Comparison of ENCODE assay signal across 8 cellular contexts in genomic region chr15:25439456-25439836, GRCh38. TPM values are rescaled to one million over a fixed set of nuclear protein-coding genes. Genes with fewer than 3 reads are reported as not detected.
DNase-seq lines count a peak whose midpoint lies in the region; ATAC-seq, FAIRE-seq and TF ChIP-seq lines count a peak whose summit lies in the region.

No MANE protein-coding gene starts in this region.

- H3K27ac Mint-ChIP-seq in CD8-positive, alpha-beta T cell = peak overlapping the region; percentile 85
- H3K27ac Mint-ChIP-seq in stimulated activated memory B cell treated with anti-CD40 and anti-IgM and Interleukin-4, amounts not matched to agents 10 μg/mL and 1 μg/mL and 100 μg/mL, for 72 hours = peak overlapping the region; percentile 91

- H3K36me3 Mint-ChIP-seq in CD8-positive, alpha-beta T cell = peaks cover 3% of the 10 kb centered on the region
- H3K36me3 Mint-ChIP-seq in stimulated activated memory B cell treated with anti-CD40 and anti-IgM and Interleukin-4, amounts not matched to agents 10 μg/mL and 1 μg/mL and 100 μg/mL, for 72 hours = peaks cover 6% of the 10 kb centered on the region

- no peaks in the 10 kb centered on the region for H3K27me3 Mint-ChIP-seq in CD8-positive, alpha-beta T cell (ENCODE audit: low read depth)
- peaks cover 3% of the 10 kb centered on the region for H3K27me3 Mint-ChIP-seq in stimulated activated memory B cell treated with anti-CD40 and anti-IgM and Interleukin-4, amounts not matched to agents 10 μg/mL and 1 μg/mL and 100 μg/mL, for 72 hours

- H3K4me1 ChIP-seq in CD8-positive, alpha-beta T cell (ENCODE audit: insufficient read depth, low read length) = peaks cover 34% of the 10 kb centered on the region
- H3K4me1 ChIP-seq in iPS-18a (ENCODE audit: control insufficient read depth, low read depth, low read length) = peaks cover 15% of the 10 kb centered on the region

- no peaks in the 10 kb centered on the region for H3K9me3 Mint-ChIP-seq in CD8-positive, alpha-beta T cell
- H3K9me3 Mint-ChIP-seq in stimulated activated memory B cell treated with anti-CD40 and anti-IgM and Interleukin-4, amounts not matched to agents 10 μg/mL and 1 μg/mL and 100 μg/mL, for 72 hours = no peaks in the 10 kb centered on the region

- no peak for DNase-seq in CD8-positive, alpha-beta T cell
- peak; percentile 2 for DNase-seq in HTR-8/SVneo (ENCODE audit: insufficient read length, low spot score)
- no peak for DNase-seq in GM19240 (ENCODE audit: insufficient read length, low spot score)

- no peak for TF ChIP-seq CTCF in CD8-positive, alpha-beta T cell (IDR thresholded peaks at IDR 0.05)

- no peak for ATAC-seq in CD8-positive, alpha-beta T cell
- ATAC-seq in GM19395 (IDR thresholded peaks at IDR 0.05; ENCODE audit: unreplicated experiment) (peak; percentile 24), HG02870 (IDR thresholded peaks at IDR 0.05; ENCODE audit: unreplicated experiment) (no peak)
- ATAC-seq in stimulated activated memory B cell treated with anti-CD40 and anti-IgM and Interleukin-4, amounts not matched to agents 10 μg/mL and 1 μg/mL and 100 μg/mL, for 72 hours = peak; percentile 3

- peaks cover 43% of the 10 kb centered on the region for H3K4me1 Mint-ChIP-seq in CD8-positive, alpha-beta T cell (ENCODE audit: low read depth)
- peaks cover 31% of the 10 kb centered on the region for H3K4me1 Mint-ChIP-seq in stimulated activated memory B cell treated with anti-CD40 and anti-IgM and Interleukin-4, amounts not matched to agents 10 μg/mL and 1 μg/mL and 100 μg/mL, for 72 hours

- intact Hi-C loops in CD8-positive, alpha-beta T cell (cut with DNase I, micrococcal nuclease) = loop anchor here (1.0 to 5.0 kb wide), 8 partner anchors 37 to 643 kb away; partner anchors contain the start of genes ATP10A (in 1 of the 2), SNRPN (in 1 of the 2) and SNURF (in 1 of the 2)

- H3K27ac ChIP-seq in CD8-positive, alpha-beta T cell (ENCODE audit: low read depth, low read length) = peak overlapping the region; percentile 77
- H3K27ac ChIP-seq in angular gyrus (ENCODE audit: low read depth, low read length) = peak overlapping the region; percentile 66
- H3K27ac ChIP-seq in iPS-18a (ENCODE audit: low read length) = peak overlapping the region; percentile 91

- H3K27me3 ChIP-seq in CD8-positive, alpha-beta T cell (ENCODE audit: insufficient read depth, low read length) = no peaks in the 10 kb centered on the region
- H3K27me3 ChIP-seq in iPS-18a (ENCODE audit: control insufficient read depth, insufficient read depth, low read length) = no peaks in the 10 kb centered on the region

- POLR2A ChIA-PET in CD8-positive, alpha-beta T cell (lab: Charles Lee) = interaction anchor here (0.6 to 1.2 kb wide), 4 partner anchors 76 to 483 kb away, joined by 3 to 8 read pairs (median 3); no protein-coding TSS in a partner anchor

- H3K4me3 ChIP-seq in CD8-positive, alpha-beta T cell (ENCODE audit: low read depth, low read length) = peak overlapping the region; percentile 70
- H3K4me3 ChIP-seq in iPS-18a (ENCODE audit: low read length) = peak overlapping the region; percentile 73

- peak overlapping the region; percentile 94 for H3K9ac ChIP-seq in iPS-18a (ENCODE audit: low read length)

- H3K9me3 ChIP-seq in CD8-positive, alpha-beta T cell (ENCODE audit: low read length) = no peaks in the 10 kb centered on the region
- no peaks in the 10 kb centered on the region for H3K9me3 ChIP-seq in iPS-18a (ENCODE audit: control insufficient read depth, low read depth, low read length)

- no peaks in the 10 kb centered on the region for H3K36me3 ChIP-seq in CD8-positive, alpha-beta T cell (ENCODE audit: insufficient read depth, low read length)
- peaks cover 2% of the 10 kb centered on the region for H3K36me3 ChIP-seq in iPS-18a (ENCODE audit: control insufficient read depth, low read depth, low read length)

- FAIRE-seq in HTR-8/SVneo (lab: Jason Lieb, UNC) = no peak

- H3K4me3 Mint-ChIP-seq in CD8-positive, alpha-beta T cell = peak overlapping the region; percentile 94
- H3K4me3 Mint-ChIP-seq in stimulated activated memory B cell treated with anti-CD40 and anti-IgM and Interleukin-4, amounts not matched to agents 10 μg/mL and 1 μg/mL and 100 μg/mL, for 72 hours = peak overlapping the region; percentile 79

- CTCF ChIA-PET in CD8-positive, alpha-beta T cell (lab: Charles Lee) = interaction anchor here (1.0 kb wide), 1 partner anchor 11 kb away, joined by 4 read pairs; no protein-coding TSS in a partner anchor

RNA-seq across cellular contexts. Expression of gene UBE3A, which starts 0.6 kb away (rescaled TPM):
- 100 to 1,000 TPM; 133 to 138 TPM for total RNA-seq in CD8-positive, alpha-beta T cell

Comparison
In these comparisons a context has a peak if more than half of its experiments do, and no peak if none do; other contexts are left out.
1. ATAC-seq: peak in GM19395 (single experiment) and stimulated activated memory B cell treated with anti-CD40 and anti-IgM and Interleukin-4, amounts not matched to agents 10 μg/mL and 1 μg/mL and 100 μg/mL, for 72 hours (single experiment); none in CD8-positive, alpha-beta T cell (single experiment) and HG02870 (single experiment).
2. Peak in every context shown above with its lines, with median percentiles within 50 percentile points of each other: H3K27ac ChIP-seq.